8 cellular contexts compared by ENCODE assay signal in genomic region chr2:231960810-231961348, GRCh38. TPM values are rescaled to one million over a fixed set of nuclear protein-coding genes. Genes with fewer than 3 reads are reported as not detected.
DNase-seq lines count a peak whose midpoint lies in the region; ATAC-seq and TF ChIP-seq lines count a peak whose summit lies in the region.

No MANE protein-coding gene starts in this region.

- H3K27me3 ChIP-seq in OCI-LY3 (ENCODE audit: low read depth, low read length) (no peaks in the 10 kb centered on the region), esophagus muscularis mucosa (no peaks in the 10 kb centered on the region), psoas muscle (ENCODE audit: insufficient read depth in 3 of 3, low read length in 2 of 3) (no peaks in the 10 kb centered on the region)

- peak overlapping the region; percentile 89 for H3K4me2 ChIP-seq in OCI-LY3 (ENCODE audit: low read length)

- H3K27ac ChIP-seq in OCI-LY3 (ENCODE audit: low read length) = peak overlapping the region; percentile 42
- peak overlapping the region; percentile 80 to 88 (median 82) for H3K27ac ChIP-seq in esophagus muscularis mucosa (replicated peaks in 1 of 4)
- H3K27ac ChIP-seq in psoas muscle = peak overlapping the region; percentile 96

- TF ChIP-seq CTCF in OCI-LY3 (IDR thresholded peaks at IDR 0.05; ENCODE audit: low read depth, low read length) = no peak
- no peak for TF ChIP-seq CTCF in esophagus muscularis mucosa (IDR thresholded peaks at IDR 0.05)
- no peak for TF ChIP-seq CTCF in psoas muscle (IDR thresholded peaks at IDR 0.05)

- DNase-seq in esophagus muscularis mucosa (ENCODE audit: extremely low spot score) (no peak), psoas muscle (no peak), SIG-M5 (lab: John Stamatoyannopoulos, UW) (no peak), SIG-M5 treated with dmso at 0.1 percent for 504 hours (lab: John Stamatoyannopoulos, UW; ENCODE audit: unreplicated experiment) (no peak), SKM-1 treated with dmso at 0.1 percent for 144 hours (lab: John Stamatoyannopoulos, UW; ENCODE audit: unreplicated experiment) (no peak), AG20443 (ENCODE audit: low spot score) (no peak)

- ATAC-seq in GM19351 (IDR thresholded peaks at IDR 0.05; ENCODE audit: unreplicated experiment) (peak; percentile 29), psoas muscle (peak in 1 of 4 donors; percentile 43)

- H3K9me3 ChIP-seq in OCI-LY3 (ENCODE audit: insufficient read depth, low read length) = no peaks in the 10 kb centered on the region
- no peaks in the 10 kb centered on the region for H3K9me3 ChIP-seq in esophagus muscularis mucosa
- no peaks in the 10 kb centered on the region for H3K9me3 ChIP-seq in psoas muscle

- H3K36me3 ChIP-seq in OCI-LY3 (replicated peaks; ENCODE audit: low read depth, low read length) = no peaks in the 10 kb centered on the region
- no peaks in the 10 kb centered on the region for H3K36me3 ChIP-seq in esophagus muscularis mucosa
- no peaks in the 10 kb centered on the region for H3K36me3 ChIP-seq in psoas muscle (ENCODE audit: insufficient read depth in 1 of 2, low read depth in 1 of 2)

- no peak for TF ChIP-seq POLR2A in esophagus muscularis mucosa (IDR thresholded peaks at IDR 0.05; ENCODE audit: low read depth)

- H3K4me1 ChIP-seq in OCI-LY3 (ENCODE audit: low read length) (peaks cover 4% of the 10 kb centered on the region; the same call in 1 of the 2 replicates), esophagus muscularis mucosa (peaks cover 20 to 34% (median 30%) of the 10 kb centered on the region in 4 donors), psoas muscle (no peaks in the 10 kb centered on the region)

- H3K9ac ChIP-seq in OCI-LY3 (ENCODE audit: low read length) = peak overlapping the region; percentile 71

- intact Hi-C loops in esophagus muscularis mucosa (cut with DNase I) (no loop called here), psoas muscle (cut with DNase I) (no loop called here)

- H4K20me1 ChIP-seq in OCI-LY3 (ENCODE audit: insufficient read depth, low read length) = no peaks in the 10 kb centered on the region

- H3K79me2 ChIP-seq in OCI-LY3 (ENCODE audit: low read length) = peaks cover 41% of the 10 kb centered on the region

- WGBS in esophagus muscularis mucosa = 56% methylated on average over 18 of the region's 18 CpGs
- WGBS in psoas muscle, 3 donors = 48 to 54% (median 51%) methylated on average over 18 of the region's 18 CpGs

- H2AFZ ChIP-seq in OCI-LY3 (ENCODE audit: low read depth, low read length) = peak overlapping the region; percentile 71

- TF ChIP-seq EP300 in esophagus muscularis mucosa (IDR thresholded peaks at IDR 0.05) = no peak

- H3K4me3 ChIP-seq in OCI-LY3 (ENCODE audit: low read length) (peak overlapping the region; percentile 99), esophagus muscularis mucosa (peak overlapping the region; percentile 93 to 100 (median 96)), psoas muscle (peak overlapping the region; percentile 99)

RNA-seq across cellular contexts. Expression of gene DIS3L2, which starts 0.6 kb away (rescaled TPM):
- total RNA-seq in esophagus muscularis mucosa = 10 to 100 TPM; 16.1 to 26.7 (median 22.0) TPM
- total RNA-seq in psoas muscle = 10 to 100 TPM; 14.8 to 20.8 (median 17.2) TPM
- 10 to 100 TPM; 10.7 to 16.4 (median 12.4) TPM for polyA plus RNA-seq in psoas muscle

RNA-seq across cellular contexts. Expression of gene NPPC, which starts 34.7 kb away (rescaled TPM):
- total RNA-seq in esophagus muscularis mucosa (under 1 TPM in 2 of 4 donors, not detected in 2; 0.66 to 0.98 TPM), psoas muscle (1 to 10 TPM in 2 of 4 donors, under 1 TPM in 1, not detected in 1; 0.71 to 1.4 (median 1.1) TPM)
- 10 to 100 TPM in 1 of 3 donors, under 1 TPM in 2; 0.29 to 26.9 (median 0.37) TPM for polyA plus RNA-seq in psoas muscle

Comparison
In these comparisons a context has a peak if more than half of its experiments do, and no peak if none do; other contexts are left out.
1. H3K27ac ChIP-seq: peak in every context shown above with its lines; median percentile 96 in psoas muscle; 82 in esophagus muscularis mucosa; 42 in OCI-LY3.